ENCODE assay signal across 8 cellular contexts in the genomic region with DNA sequence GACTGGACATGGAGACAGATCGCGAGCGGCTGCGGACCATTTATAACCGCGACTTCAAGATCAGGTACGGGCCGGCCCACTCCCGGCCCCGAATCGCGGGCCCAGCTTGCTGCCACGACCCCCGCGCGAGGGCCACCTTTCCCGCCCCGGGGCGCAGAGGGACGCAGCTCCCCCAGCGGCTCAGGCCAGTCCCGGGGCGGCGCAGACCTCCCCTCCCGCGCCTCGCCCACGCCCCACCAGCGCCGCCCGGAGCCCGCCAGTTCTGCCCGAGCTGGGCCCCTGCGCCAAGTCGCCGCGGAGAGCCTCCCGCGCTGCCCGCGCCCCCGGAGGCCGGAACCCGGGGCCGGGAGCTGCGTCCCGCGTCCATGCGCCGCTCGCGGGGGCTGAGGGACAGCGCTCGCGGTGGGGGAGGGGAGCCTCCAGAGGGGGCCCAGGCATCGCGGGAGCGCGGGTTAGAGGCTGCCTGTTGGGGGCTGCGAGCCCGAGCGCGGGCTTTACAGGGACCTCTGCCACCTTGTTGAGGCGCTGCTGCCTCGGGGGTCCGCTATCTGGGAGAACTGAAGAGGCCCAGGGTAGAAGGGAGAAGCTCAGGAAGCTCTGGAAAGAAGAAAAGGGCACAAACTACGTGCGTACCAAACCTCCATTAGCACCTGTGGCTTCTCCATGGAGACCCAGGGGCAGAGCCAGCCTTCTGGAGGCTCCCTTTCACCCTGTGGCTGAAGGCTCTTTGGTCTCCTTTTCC. TPM values are rescaled to one million over a fixed set of nuclear protein-coding genes. Genes with fewer than 3 reads are reported as not detected.
DNase-seq lines count a peak whose midpoint lies in the region; ATAC-seq and TF ChIP-seq lines count a peak whose summit lies in the region.

No MANE protein-coding gene starts in this region.

- H3K9ac ChIP-seq in SK-N-MC (ENCODE audit: insufficient read length), result peak overlapping the region; percentile 93

- intact Hi-C loops in sciatic nerve (cut with DNase I), result no loop called here

- H3K27ac ChIP-seq in SK-N-MC, result peak overlapping the region; percentile 79; the same call in 1 of the 2 replicates
- peak overlapping the region; percentile 74 for H3K27ac ChIP-seq in adipose tissue (ENCODE audit: low read depth, low read length)

- DNase-seq in AG10803 (ENCODE audit: low read depth) (no peak), GM19238 (ENCODE audit: insufficient read length, low spot score) (peak; percentile 59), SK-N-MC (ENCODE audit: low read depth, low spot score) (no peak), hepatic stellate cell (ENCODE audit: low spot score) (peak; percentile 54), sciatic nerve (ENCODE audit: low spot score) (peak; percentile 75), cerebellum (ENCODE audit: low spot score) (no peak)

- H3K9me3 ChIP-seq in SK-N-MC (ENCODE audit: low read depth, low read length), result no peaks in the 10 kb centered on the region

- 0 to 1% (median 1%) methylated on average over 56 to 68 of the region's 68 CpGs for WGBS in adipose tissue, 3 donors

- H3K36me3 ChIP-seq in SK-N-MC (ENCODE audit: insufficient read depth, low read length), result peaks cover 35% of the 10 kb centered on the region

- ATAC-seq in HG03442 (IDR thresholded peaks at IDR 0.05; ENCODE audit: unreplicated experiment), result peak; percentile 47
- ATAC-seq in sciatic nerve, result peak; percentile 44

- peak overlapping the region; percentile 94 for H3K4me3 ChIP-seq in AG10803 (ENCODE audit: low read length)
- H3K4me3 ChIP-seq in SK-N-MC, result peak overlapping the region; percentile 93

- TF ChIP-seq CTCF in AG10803 (conservative IDR thresholded peaks at IDR 0.05; ENCODE audit: low read length), result no peak

RNA-seq across cellular contexts. Expression of gene MOV10, which starts 0.7 kb away (rescaled TPM):
- polyA plus RNA-seq in adipose tissue, result 10 to 100 TPM; 18.4 to 38.2 (median 29.3) TPM
- total RNA-seq in sciatic nerve (57.5 TPM), cerebellum (12.2 TPM)

RNA-seq across cellular contexts. Expression of gene RHOC, which starts 31.8 kb away (rescaled TPM):
- 100 to 1,000 TPM in 2 of 3 donors, 10 to 100 TPM in 1; 91.9 to 321 (median 266) TPM for polyA plus RNA-seq in adipose tissue
- total RNA-seq in sciatic nerve, result 241 TPM
- total RNA-seq in cerebellum, result 31.7 TPM

RNA-seq across cellular contexts. Expression of gene PPM1J, which starts 40.0 kb away (rescaled TPM):
- 1 to 10 TPM in 1 of 3 donors, under 1 TPM in 2; 0.62 to 2.1 (median 0.67) TPM for polyA plus RNA-seq in adipose tissue
- 1.8 TPM for total RNA-seq in sciatic nerve
- total RNA-seq in cerebellum, result 1.00 TPM

RNA-seq across cellular contexts. Expression of gene CAPZA1, which starts 55.5 kb away (rescaled TPM):
- polyA plus RNA-seq in adipose tissue, result 10 to 100 TPM; 20.8 to 75.8 (median 46.8) TPM
- 108 TPM for total RNA-seq in sciatic nerve
- 86.4 TPM for total RNA-seq in cerebellum

RNA-seq across cellular contexts. Expression of gene ST7L, which starts 56.2 kb away (rescaled TPM):
- 10 to 100 TPM in 1 of 3 donors, 1 to 10 TPM in 2; 6.6 to 10.6 (median 8.0) TPM for polyA plus RNA-seq in adipose tissue
- total RNA-seq in sciatic nerve, result 29.7 TPM
- 34.8 TPM for total RNA-seq in cerebellum

Comparison
In these comparisons a context has a peak if more than half of its experiments do, and no peak if none do; other contexts are left out.
1. DNase-seq: peak in GM19238 (single experiment), hepatic stellate cell (single experiment) and sciatic nerve (single experiment); none in AG10803 (single experiment), SK-N-MC (single experiment) and cerebellum (single experiment).